10 cellular contexts compared by ENCODE assay signal in the genomic region with DNA sequence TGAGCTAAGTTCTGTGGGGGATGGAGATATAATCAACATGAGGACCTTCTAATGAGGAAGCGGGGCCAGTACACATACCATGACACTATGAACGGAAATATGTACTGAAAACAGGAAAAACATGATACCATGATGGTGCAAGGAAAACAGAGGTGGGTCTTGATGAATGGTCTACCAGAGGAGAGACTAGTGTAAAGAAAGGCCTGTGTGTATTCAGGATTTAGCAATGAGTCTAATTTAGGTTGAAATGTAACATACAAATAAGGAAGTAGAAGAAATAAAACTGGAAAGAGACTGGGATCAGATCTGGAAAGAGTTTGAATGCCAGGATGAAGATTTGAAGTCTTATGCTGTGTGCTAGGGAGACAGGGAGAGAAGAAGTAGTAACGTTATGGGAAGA. TPM values are rescaled to one million over a fixed set of nuclear protein-coding genes. Genes with fewer than 3 reads are reported as not detected.
DNase-seq lines count a peak whose midpoint lies in the region; ATAC-seq and TF ChIP-seq lines count a peak whose summit lies in the region.
"Had no signal": no experiment of that assay in that cellular context is flagged by ENCODE, and none has a peak within 500 bp of the region (broad histone marks: within the 10 kb centered on the region; RNA-seq: fewer than 3 reads in every experiment).

No MANE protein-coding gene starts in this region.

- TF ChIP-seq EP300 in stomach (IDR thresholded peaks at IDR 0.05), result no peak

- H3K27me3 Mint-ChIP-seq in activated T-cell treated with anti-CD3 and anti-CD28 coated beads, Interleukin-2, amount 50 U/mL, for 24 hours, result no peaks in the 10 kb centered on the region

- H4K20me1 ChIP-seq in PC-9 (ENCODE audit: insufficient read depth), result no peaks in the 10 kb centered on the region
- H4K20me1 ChIP-seq in hepatocyte (ENCODE audit: insufficient read depth, poor library complexity, severe bottlenecking), result no peaks in the 10 kb centered on the region

- H3K9me2 ChIP-seq in PC-9 (ENCODE audit: insufficient read depth) (no peaks in the 10 kb centered on the region; the same call in 1 of the 2 replicates), hepatocyte (replicated peaks; ENCODE audit: insufficient read depth) (no peaks in the 10 kb centered on the region)

- H3K4me2 ChIP-seq in PC-9 (peak overlapping the region; percentile 0; the same call in 1 of the 2 replicates), hepatocyte (peak overlapping the region; percentile 55)

- H3K27ac Mint-ChIP-seq in activated T-cell treated with anti-CD3 and anti-CD28 coated beads, Interleukin-2, amount 50 U/mL, for 24 hours, result peak overlapping the region; percentile 92

- peaks cover 35% of the 10 kb centered on the region for H3K4me1 Mint-ChIP-seq in activated T-cell treated with anti-CD3 and anti-CD28 coated beads, Interleukin-2, amount 50 U/mL, for 24 hours (ENCODE audit: low read depth)

- POLR2A ChIA-PET in PC-9 (lab: Charles Lee; ENCODE audit: unreplicated experiment), result interaction anchor here (0.7 kb wide), 1 partner anchor 904 kb away, joined by 5 read pairs; no protein-coding TSS in a partner anchor

- no peak for DNase-seq in activated T-cell treated with anti-CD3 and anti-CD28 coated beads, Interleukin-2, amount 50 U/mL, for 24 hours
- DNase-seq in activated T-cell treated with anti-CD3 and anti-CD28 coated beads, Interleukin-2, amount 50 U/mL, for 1 hour, result no peak
- DNase-seq in PC-9 (no peak), hepatocyte (ENCODE audit: low spot score) (no peak), stomach (no peak), NCI-H1417 treated with DMSO at 0.1 percent for 48 hours (lab: John Stamatoyannopoulos, UW) (no peak)
- DNase-seq: NCI-H2107 had no signal

- H3K36me3 ChIP-seq in PC-9 (ENCODE audit: low read depth) (no peaks in the 10 kb centered on the region), hepatocyte (replicated peaks; ENCODE audit: insufficient read depth, low read depth) (no peaks in the 10 kb centered on the region), stomach (no peaks in the 10 kb centered on the region)
- H3K36me3 ChIP-seq: spleen had no signal

- peaks cover 10% of the 10 kb centered on the region for H3K36me3 Mint-ChIP-seq in activated T-cell treated with anti-CD3 and anti-CD28 coated beads, Interleukin-2, amount 50 U/mL, for 24 hours (ENCODE audit: low read depth)

- H3K4me1 ChIP-seq in PC-9 (replicated peaks; ENCODE audit: insufficient read depth) (peaks cover 14% of the 10 kb centered on the region), hepatocyte (ENCODE audit: insufficient read depth) (peaks cover 20% of the 10 kb centered on the region), stomach (peaks cover 3 to 17% (median 10%) of the 10 kb centered on the region in 4 donors)

- H3K79me2 ChIP-seq in PC-9 (ENCODE audit: low read depth) (no peaks in the 10 kb centered on the region), hepatocyte (no peaks in the 10 kb centered on the region)

- peaks cover 9% of the 10 kb centered on the region for H3K9me3 Mint-ChIP-seq in activated T-cell treated with anti-CD3 and anti-CD28 coated beads, Interleukin-2, amount 50 U/mL, for 24 hours

- no peak for TF ChIP-seq POLR2A in stomach (IDR thresholded peaks at IDR 0.05)

- no TSS peak for BruUV-seq in PC-9 (replicated peaks; lab: Mats Ljungman, UMichigan)

- H3K27ac ChIP-seq in PC-9 (no peak overlapping the region), hepatocyte (peak overlapping the region; percentile 69), stomach (peak overlapping the region in 4 of 5 donors; percentile 21 to 68 (median 62))

- H3K4me3 ChIP-seq in PC-9, result no peak overlapping the region
- no peak overlapping the region for H3K4me3 ChIP-seq in hepatocyte
- H3K4me3 ChIP-seq in stomach, result no peak overlapping the region

- no peak overlapping the region for H3K4me3 Mint-ChIP-seq in activated T-cell treated with anti-CD3 and anti-CD28 coated beads, Interleukin-2, amount 50 U/mL, for 24 hours

- CTCF ChIA-PET in PC-9 (lab: Charles Lee), result no interaction called here

- peaks cover 10% of the 10 kb centered on the region; the same call in 1 of the 2 replicates for H3F3A ChIP-seq in PC-9 (ENCODE audit: insufficient read depth, low read depth)

- 0 out of 2 replicates have a peak overlapping the region, but pooled peaks have one; percentile 41 for H2AFZ ChIP-seq in PC-9
- peak overlapping the region; percentile 27 for H2AFZ ChIP-seq in hepatocyte

- H3K27me3 ChIP-seq in PC-9 (ENCODE audit: insufficient read depth, low read depth) (no peaks in the 10 kb centered on the region), hepatocyte (no peaks in the 10 kb centered on the region), stomach (no peaks in the 10 kb centered on the region)
- H3K27me3 ChIP-seq: spleen had no signal

- no peak for TF ChIP-seq CTCF in PC-9 (conservative IDR thresholded peaks at IDR 0.05)
- no peak for TF ChIP-seq CTCF in hepatocyte (IDR thresholded peaks at IDR 0.05; ENCODE audit: poor library complexity)
- no peak for TF ChIP-seq CTCF in stomach (IDR thresholded peaks at IDR 0.05)

- ATAC-seq in GM18868 (IDR thresholded peaks at IDR 0.05; ENCODE audit: unreplicated experiment) (no peak), HG03045 (IDR thresholded peaks at IDR 0.05; ENCODE audit: unreplicated experiment) (no peak)

- H3K9me3 ChIP-seq in PC-9 (ENCODE audit: insufficient read depth, low read depth) (0 out of 2 replicates have a peak, but pooled peaks cover 7% of the 10 kb centered on the region), hepatocyte (ENCODE audit: low read depth) (no peaks in the 10 kb centered on the region), stomach (no peaks in the 10 kb centered on the region)
- H3K9me3 ChIP-seq: spleen had no signal

- 85% methylated on average over 3 of the region's 3 CpGs for WGBS in hepatocyte (ENCODE audit: low lambda C conversion rate, missing lambda C conversion rate)
- WGBS in stomach, 5 donors, result 74 to 84% (median 80%) methylated on average over 3 of the region's 3 CpGs

- intact Hi-C loops in PC-9 (cut with micrococcal nuclease; ENCODE audit: unreplicated experiment) (loop anchor here (1.0 kb wide), 1 partner anchor 34 kb away; no protein-coding TSS in a partner anchor), stomach (cut with DNase I; ENCODE audit: low total_unique reads) (no loop called here)

RNA-seq across cellular contexts. Expression of a gene that starts 38.9 kb away (rescaled TPM):
- total RNA-seq in PC-9 (2021) (1.7 and 1.9 TPM in 2 replicates), hepatocyte (0.16 and 0.43 TPM in 2 replicates), stomach (1 to 10 TPM; 1.2 to 9.0 (median 3.6) TPM)
- polyA plus RNA-seq in hepatocyte (1.2 TPM in 1 of 2 replicates, not detected in the other), stomach (10 to 100 TPM in 2 of 3 donors, 1 to 10 TPM in 1; 1.4 to 20.9 (median 12.8) TPM)
